ENCODE assay signal across 19 cellular contexts in the genomic region with DNA sequence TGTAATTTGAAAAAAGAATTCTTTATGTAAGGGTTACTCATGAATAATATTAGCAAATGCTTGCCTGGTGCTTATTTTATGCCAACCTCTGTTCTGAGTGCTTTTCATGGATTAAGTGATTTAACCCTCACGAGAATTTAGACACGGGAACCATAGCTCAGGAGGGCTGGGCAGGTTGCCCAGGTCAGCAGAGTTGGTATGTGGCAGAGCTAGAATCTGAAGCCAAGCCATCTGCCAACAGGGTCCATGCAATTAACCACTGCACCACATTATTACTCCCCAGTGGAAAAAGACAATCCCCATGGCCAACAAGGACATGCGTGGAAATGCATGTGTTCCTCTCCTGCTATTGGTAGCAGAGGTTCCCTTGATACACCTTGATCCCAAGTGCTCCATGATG.
DNase-seq lines count a peak whose midpoint lies in the region; TF ChIP-seq lines count a peak whose summit lies in the region.
"Had no signal": no experiment of that assay in that cellular context is flagged by ENCODE, and none has a peak within 500 bp of the region (broad histone marks: within the 10 kb centered on the region; RNA-seq: fewer than 3 reads in every experiment).

No MANE protein-coding gene starts in this region.

- BruUV-seq in OCI-LY7 (replicated peaks; lab: Mats Ljungman, UMichigan) = no TSS peak

- H3K9me3 Mint-ChIP-seq in endothelial cell (ENCODE audit: unreplicated experiment) = no peaks in the 10 kb centered on the region
- H3K9me3 Mint-ChIP-seq: CD8-positive, alpha-beta memory T cell had no signal

- H3K79me2 ChIP-seq in OCI-LY7 (ENCODE audit: insufficient read depth, low read depth, low read length) = no peaks in the 10 kb centered on the region

- H3K9me3 ChIP-seq in OCI-LY7 (ENCODE audit: low read length) = no peaks in the 10 kb centered on the region

- no peak overlapping the region for H3K4me2 ChIP-seq in OCI-LY7 (ENCODE audit: low read length)

- H3K27ac ChIP-seq in coronary artery (no peak overlapping the region), OCI-LY7 (ENCODE audit: low read depth, low read length, poor library complexity, severe bottlenecking) (no peak overlapping the region)

- POLR2A ChIA-PET in OCI-LY7 (lab: Charles Lee) = no interaction called here

- H3K27me3 Mint-ChIP-seq in endothelial cell (ENCODE audit: unreplicated experiment) = peaks cover under 1% of the 10 kb centered on the region

- peak; percentile 6 to 17 for DNase-seq in NCI-H524 (lab: John Stamatoyannopoulos, UW)
- DNase-seq in NCI-H524 treated with DMSO at 0.1 percent for 48 hours (lab: John Stamatoyannopoulos, UW) = no peak
- DNase-seq in M059J (ENCODE audit: low read depth) = peak; percentile 55
- DNase-seq in coronary artery (ENCODE audit: low spot score) = peak; percentile 35
- DNase-seq in retinal pigment epithelial cell (ENCODE audit: low read depth) = peak; percentile 82
- DNase-seq in OCI-LY7 (ENCODE audit: low spot score) = no peak
- DNase-seq in NCI-H510A (lab: John Stamatoyannopoulos, UW) = no peak
- DNase-seq in endothelial cell (ENCODE audit: low spot score) = no peak
- DNase-seq: 8988T; AML-193; C1 segment of cervical spinal cord; Calu3; CD8-positive, alpha-beta memory T cell; DMS53; NCI-H1092; NCI-H2081; NCI-H2171; NCI-H345; NCI-H526 treated with DMSO at 0.1 percent for 48 hours had no signal

- intact Hi-C loops in OCI-LY7 (cut with micrococcal nuclease; ENCODE audit: unreplicated experiment) = no loop called here

- H3K27ac Mint-ChIP-seq in endothelial cell (ENCODE audit: unreplicated experiment) = no peak overlapping the region

- TF ChIP-seq CTCF in coronary artery (IDR thresholded peaks at IDR 0.05) = no peak
- TF ChIP-seq CTCF in retinal pigment epithelial cell (conservative IDR thresholded peaks at IDR 0.05; ENCODE audit: low read depth, low read length) = no peak
- TF ChIP-seq CTCF in OCI-LY7 (conservative IDR thresholded peaks at IDR 0.05; ENCODE audit: low read length) = no peak
- no peak for TF ChIP-seq CTCF in endothelial cell (IDR thresholded peaks at IDR 0.05; ENCODE audit: unreplicated experiment)

- H3K36me3 Mint-ChIP-seq in endothelial cell (ENCODE audit: low read depth, unreplicated experiment) = no peaks in the 10 kb centered on the region
- H3K36me3 Mint-ChIP-seq: CD8-positive, alpha-beta memory T cell had no signal

- H3K4me3 ChIP-seq in coronary artery = no peak overlapping the region
- no peak overlapping the region for H3K4me3 ChIP-seq in retinal pigment epithelial cell (ENCODE audit: low read length)
- H3K4me3 ChIP-seq in OCI-LY7 (ENCODE audit: low read depth, low read length, poor library complexity, severe bottlenecking) = no peak overlapping the region

- no peak overlapping the region for H3K4me3 Mint-ChIP-seq in endothelial cell (ENCODE audit: unreplicated experiment)
- H3K4me3 Mint-ChIP-seq: CD8-positive, alpha-beta memory T cell had no signal

- CTCF ChIA-PET in OCI-LY7 (lab: Charles Lee; ENCODE audit: unreplicated experiment) = no interaction called here

- H2AFZ ChIP-seq in OCI-LY7 (ENCODE audit: low read length) = no peak overlapping the region

- H3K9me2 ChIP-seq in OCI-LY7 (ENCODE audit: insufficient read depth, low read length) = no peaks in the 10 kb centered on the region

- H3K36me3 ChIP-seq in OCI-LY7 (ENCODE audit: insufficient read depth, low read length) = no peaks in the 10 kb centered on the region

- H3K4me1 ChIP-seq in OCI-LY7 (ENCODE audit: insufficient read depth, low read length, poor library complexity, severe bottlenecking) = no peaks in the 10 kb centered on the region

- H4K20me1 ChIP-seq in OCI-LY7 (ENCODE audit: insufficient read depth, low read length) = no peaks in the 10 kb centered on the region

- peaks cover 11% of the 10 kb centered on the region for H3K4me1 Mint-ChIP-seq in endothelial cell (ENCODE audit: unreplicated experiment)
- H3K4me1 Mint-ChIP-seq: CD8-positive, alpha-beta memory T cell had no signal

Comparison
In these comparisons a context has a peak if more than half of its experiments do, and no peak if none do; other contexts are left out.
1. DNase-seq: peak in NCI-H524 (2 of 2), M059J (single experiment), coronary artery (single experiment) and retinal pigment epithelial cell (single experiment); none in NCI-H524 treated with DMSO at 0.1 percent for 48 hours (single experiment), OCI-LY7 (single experiment), NCI-H510A (single experiment) and endothelial cell (single experiment).